In genomic region chrX:48003367-48003757, GRCh38 we compare ENCODE assay signal across 8 cellular contexts. TPM values are rescaled to one million over a fixed set of nuclear protein-coding genes. Genes with fewer than 3 reads are reported as not detected.
DNase-seq lines count a peak whose midpoint lies in the region; ATAC-seq, FAIRE-seq and TF ChIP-seq lines count a peak whose summit lies in the region.

No MANE protein-coding gene starts in this region.

- TF ChIP-seq CTCF in KMS-11 (conservative IDR thresholded peaks at IDR 0.05; ENCODE audit: low read depth, low read length) (no peak), K562 (IDR thresholded peaks at IDR 0.05 in 2 of 3, conservative IDR thresholded peaks at IDR 0.05 in 1 of 3; ENCODE audit: insufficient read depth in 2 of 3, low read depth in 1 of 3, low read length in 3 of 3) (no peak), suprapubic skin (IDR thresholded peaks at IDR 0.05) (no peak)

- peak overlapping the region; percentile 39; the same call in 1 of the 2 replicates for H3K4me2 ChIP-seq in KMS-11
- peak overlapping the region; percentile 72 for H3K4me2 ChIP-seq in K562 (ENCODE audit: insufficient read depth, low read length)

- H4K20me1 ChIP-seq in KMS-11 (ENCODE audit: insufficient read depth) (no peaks in the 10 kb centered on the region), K562 (replicated peaks; ENCODE audit: control insufficient read depth, insufficient read depth, low read length) (no peaks in the 10 kb centered on the region)

- BruUV-seq in K562 (replicated peaks; lab: Mats Ljungman, UMichigan) = TSS peak; percentile 78

- 11% methylated on average over 16 of the region's 18 CpGs for WGBS in K562 (ENCODE audit: insufficient coverage, low coverage, missing lambda C conversion rate)
- WGBS in suprapubic skin = 40% methylated on average over 18 of the region's 18 CpGs

- no peak overlapping the region for H3K4me3 ChIP-seq in KMS-11 (IDR thresholded peaks at IDR 0.05; ENCODE audit: insufficient read depth, low read depth, low read length)
- H3K4me3 ChIP-seq in K562 = peak overlapping the region; percentile 57
- peak overlapping the region; percentile 57 for H3K4me3 ChIP-seq in suprapubic skin

- peak overlapping the region; percentile 66 for H2AFZ ChIP-seq in KMS-11 (ENCODE audit: low read depth)
- peak overlapping the region; percentile 88 for H2AFZ ChIP-seq in K562 (ENCODE audit: low read depth, low read length)

- peak overlapping the region; percentile 74 for H3K9ac ChIP-seq in KMS-11
- H3K9ac ChIP-seq in K562 (ENCODE audit: insufficient read depth in 1 of 2, low read depth in 2 of 2, low read length in 2 of 2) = peak overlapping the region; percentile 75 to 81

- ATAC-seq in K562 = peak; percentile 65
- ATAC-seq in left colon = peak; percentile 20

- no peaks in the 10 kb centered on the region; the same call in 1 of the 2 replicates for H3K79me2 ChIP-seq in KMS-11 (ENCODE audit: insufficient read depth, low read depth)
- peaks cover 14% of the 10 kb centered on the region for H3K79me2 ChIP-seq in K562 (ENCODE audit: control insufficient read depth, insufficient read depth, low read length)

- no peaks in the 10 kb centered on the region for H3K27me3 ChIP-seq in KMS-11 (ENCODE audit: insufficient read depth, low read depth)
- H3K27me3 ChIP-seq in K562 (ENCODE audit: control insufficient read depth in 2 of 2, insufficient read depth in 2 of 2, low read length in 2 of 2) = no peaks in the 10 kb centered on the region
- H3K27me3 ChIP-seq in suprapubic skin = no peaks in the 10 kb centered on the region

- no peak for FAIRE-seq in K562 (lab: Jason Lieb, UNC)

- H3K4me1 ChIP-seq in KMS-11 (ENCODE audit: low read depth, poor library complexity, severe bottlenecking) = peaks cover 5% of the 10 kb centered on the region
- peaks cover 2 to 7% of the 10 kb centered on the region in 2 experiments; a peak in 3 of 5 replicates for H3K4me1 ChIP-seq in K562 (replicated peaks in 1 of 2; ENCODE audit: control insufficient read depth in 2 of 2, insufficient read depth in 2 of 2, low read length in 2 of 2)
- H3K4me1 ChIP-seq in suprapubic skin = peaks cover 10% of the 10 kb centered on the region

- DNase-seq in DMS53 (lab: John Stamatoyannopoulos, UW) (peak; percentile 49), DMS53 treated with DMSO at 0.1 percent for 48 hours (lab: John Stamatoyannopoulos, UW; ENCODE audit: unreplicated experiment) (no peak), K562 (ENCODE audit: extremely low read depth in 1 of 4, low spot score in 3 of 4) (peak; percentile 8 to 10 (median 8)), left colon (peak in 1 of 2 donors; percentile 30), suprapubic skin (ENCODE audit: low spot score in 2 of 2) (no peak), KBM-7 (no peak), GF-D8 (lab: John Stamatoyannopoulos, UW) (no peak)

- H3K9me3 ChIP-seq in K562 (replicated peaks; ENCODE audit: control insufficient read depth, insufficient read depth, low read depth, low read length) (no peaks in the 10 kb centered on the region), suprapubic skin (no peaks in the 10 kb centered on the region)

- no peaks in the 10 kb centered on the region for H3K36me3 ChIP-seq in KMS-11 (ENCODE audit: insufficient read depth)
- H3K36me3 ChIP-seq in K562 (ENCODE audit: control insufficient read depth, insufficient read depth, low read length) = no peaks in the 10 kb centered on the region; the same call in 2 of the 3 replicates
- no peaks in the 10 kb centered on the region for H3K36me3 ChIP-seq in suprapubic skin

- intact Hi-C loops in K562 (cut with micrococcal nuclease) (no loop called here), left colon (cut with DNase I, micrococcal nuclease) (no loop called here)

- POLR2A ChIA-PET in K562 (lab: Yijun Ruan, JAX) = no interaction called here

- in situ Hi-C loops in K562 (cut with MboI) = no loop called here
- in situ Hi-C loops in KBM-7 (cut with MboI; ENCODE audit: low pct_unique_long_range_greater_than_20kb, low sequenced_read_pairs) = no loop called here

- no peaks in the 10 kb centered on the region for H3K9me1 ChIP-seq in K562 (ENCODE audit: control insufficient read depth, insufficient read depth, low read length)

- peak overlapping the region; percentile 64 for H3K27ac ChIP-seq in KMS-11
- peak overlapping the region; percentile 62 for H3K27ac ChIP-seq in K562 (ENCODE audit: extremely low read depth, low read depth, low read length)
- H3K27ac ChIP-seq in suprapubic skin = peak overlapping the region; percentile 67

- TF ChIP-seq POLR2A in K562 (conservative IDR thresholded peaks at IDR 0.05) (no peak), suprapubic skin (IDR thresholded peaks at IDR 0.05) (no peak)

- CTCF ChIA-PET in K562 (lab: Yijun Ruan, JAX; ENCODE audit: low intra/inter-chr PET ratio) = no interaction called here

- TF ChIP-seq EP300 in K562 (IDR thresholded peaks at IDR 0.05; ENCODE audit: low read length) (no peak), suprapubic skin (IDR thresholded peaks at IDR 0.05) (no peak)

- no peak for TF ChIP-seq RAD21 in K562 (CRISPR knock-in tag; conservative IDR thresholded peaks at IDR 0.05 in 1 of 2, IDR thresholded peaks at IDR 0.05 in 1 of 2)

TF ChIP-seq in K562, 482 proteins besides CTCF, POLR2A, EP300 and RAD21:
- TF ChIP-seq ZEB2 (IDR thresholded peaks at IDR 0.05) (0 out of 2 replicates have a peak, but pooled peaks have one; percentile 9), ZFX (CRISPR knock-in tag; IDR thresholded peaks at IDR 0.05) (peak; percentile 26; the same call in 1 of the 2 replicates), NFE2L1 (tag; IDR thresholded peaks at IDR 0.05; ENCODE audit: borderline replicate concordance, low read depth) (no peak)
TF ChIP-seq in K562: peak in this region for 2.

RNA-seq across cellular contexts. Expression of gene ZNF182, which starts 0.4 kb away (rescaled TPM):
- 0.93 and 5.2 TPM in 2 replicates for total RNA-seq in K562 (2011; cell fraction: chromatin; rRNA removed; ENCODE audit: low replicate concordance)
- total RNA-seq in K562 (2011; cell fraction: nucleolus; rRNA removed) = 0.83 and 1.6 TPM in 2 replicates
- total RNA-seq in K562 (2011; cell fraction: nucleoplasm; rRNA removed) = 1.6 and 2.4 TPM in 2 replicates
- total RNA-seq in K562 (2014; rRNA removed) (1.7 and 1.9 TPM in 2 replicates), K562 (2014; rRNA removed; fragmentation: Illumina TruSeq; extraction: Trizol) (4.7 and 4.8 TPM in 2 replicates), K562 (2015; rRNA removed; fragmentation: Illumina TruSeq; extraction: Trizol) (4.0 and 5.0 TPM in 2 replicates), K562 (2021) (2.8 and 3.5 TPM in 2 replicates), left colon (1 to 10 TPM; 3.4 TPM), suprapubic skin (1 to 10 TPM; 2.1 to 6.7 (median 3.3) TPM)
- polyA plus RNA-seq in K562 (2011; rRNA removed) (4.6 and 5.1 TPM in 2 replicates), K562 (2014; fragmentation: Illumina TruSeq; extraction: Trizol) (4.0 and 4.3 TPM in 2 replicates), K562 (2014; fragmentation: Nextera tagmentation; extraction: Ambion mirVana) (1 to 10 TPM in 1 of 2 experiments, under 1 TPM in 1; 0.59 to 1.4 TPM), K562 (2014; rRNA removed) (2.8 and 3.9 TPM in 2 replicates)
- polyA plus RNA-seq in K562 (2011; cell fraction: cytosol; rRNA removed) = 0.55 and 1.9 TPM in 2 replicates
- 4.4 and 6.6 TPM in 2 replicates for polyA plus RNA-seq in K562 (2011; cell fraction: nucleus; rRNA removed)
- 2.1 and 2.7 TPM in 2 replicates for polyA plus RNA-seq in K562 (2012)
- 3.7 and 6.4 TPM in 2 replicates for polyA minus RNA-seq in K562 (2011; rRNA and poly(A)+ RNA removed)
- 1.9 TPM in 2 replicates for polyA minus RNA-seq in K562 (2011; cell fraction: cytosol; rRNA and poly(A)+ RNA removed)
- 1.1 and 2.8 TPM in 2 replicates for polyA minus RNA-seq in K562 (2011; cell fraction: nucleus; rRNA and poly(A)+ RNA removed)

RNA-seq across cellular contexts. Expression of gene SPACA5, which starts 3.4 kb away (rescaled TPM):
- not detected in 2 replicates for total RNA-seq in K562 (2011; cell fraction: chromatin; rRNA removed; ENCODE audit: low replicate concordance)
- total RNA-seq in K562 (2011; cell fraction: nucleolus; rRNA removed) = not detected in 2 replicates
- total RNA-seq in K562 (2011; cell fraction: nucleoplasm; rRNA removed) = not detected in 2 replicates
- not detected in 2 replicates for total RNA-seq in K562 (2014; rRNA removed)
- not detected in 2 replicates for total RNA-seq in K562 (2014; rRNA removed; fragmentation: Illumina TruSeq; extraction: Trizol)
- total RNA-seq in K562 (2015; rRNA removed; fragmentation: Illumina TruSeq; extraction: Trizol) = not detected in 2 replicates
- total RNA-seq in K562 (2021) = not detected in 2 replicates
- polyA plus RNA-seq in K562 (2011; rRNA removed) = not detected in 2 replicates
- polyA plus RNA-seq in K562 (2011; cell fraction: cytosol; rRNA removed) = not detected in 2 replicates
- polyA plus RNA-seq in K562 (2011; cell fraction: nucleus; rRNA removed) = not detected in 2 replicates
- polyA plus RNA-seq in K562 (2012) = not detected in 2 replicates
- not detected in 2 replicates for polyA plus RNA-seq in K562 (2014; fragmentation: Illumina TruSeq; extraction: Trizol)
- not detected for polyA plus RNA-seq in K562 (2014; fragmentation: Nextera tagmentation; extraction: Ambion mirVana)
- polyA plus RNA-seq in K562 (2014; rRNA removed) = not detected in 2 replicates
- polyA minus RNA-seq in K562 (2011; rRNA and poly(A)+ RNA removed) = not detected in 2 replicates
- polyA minus RNA-seq in K562 (2011; cell fraction: cytosol; rRNA and poly(A)+ RNA removed) = not detected in 2 replicates
- not detected in 2 replicates for polyA minus RNA-seq in K562 (2011; cell fraction: nucleus; rRNA and poly(A)+ RNA removed)
- total RNA-seq in left colon = not detected
- total RNA-seq in suprapubic skin = not detected

Comparison
In these comparisons a context has a peak if more than half of its experiments do, and no peak if none do; other contexts are left out.
1. DNase-seq: peak in DMS53 (single experiment) and K562 (4 of 4); none in DMS53 treated with DMSO at 0.1 percent for 48 hours (single experiment), suprapubic skin (0 of 2), KBM-7 (single experiment) and GF-D8 (single experiment).
2. Peak in every context shown above with its lines, with median percentiles within 50 percentile points of each other: H3K27ac ChIP-seq.